In genomic region chr18:35397976-35398375, GRCh38 we compare ENCODE assay signal across 19 cellular contexts. TPM values are rescaled to one million over a fixed set of nuclear protein-coding genes. Genes with fewer than 3 reads are reported as not detected.
DNase-seq lines count a peak whose midpoint lies in the region; ATAC-seq and TF ChIP-seq lines count a peak whose summit lies in the region.
"Had no signal": no experiment of that assay in that cellular context is flagged by ENCODE, and none has a peak within 500 bp of the region (broad histone marks: within the 10 kb centered on the region; RNA-seq: fewer than 3 reads in every experiment).

No MANE protein-coding gene starts in this region.

- TF ChIP-seq CTCF in DND-41 (IDR thresholded peaks at IDR 0.05; ENCODE audit: borderline replicate concordance, extremely low read depth, low read length, poor library complexity, severe bottlenecking), result no peak

- H3K36me3 ChIP-seq in DND-41 (ENCODE audit: insufficient read depth, low read length), result no peaks in the 10 kb centered on the region
- no peaks in the 10 kb centered on the region for H3K36me3 ChIP-seq in CD4-positive, alpha-beta memory T cell (ENCODE audit: insufficient read depth, low read length)
- H3K36me3 ChIP-seq: MG63, Peyer's patch had no signal

- POLR2A ChIA-PET in CD4-positive, alpha-beta memory T cell (lab: Charles Lee; ENCODE audit: partially characterized antibody), result no interaction called here

- CTCF ChIA-PET in CD4-positive, alpha-beta memory T cell (lab: Charles Lee; ENCODE audit: partially characterized antibody), result interaction anchor here (1.1 to 5.7 kb wide), 3 partner anchors 9 to 12 kb away, joined by 4 to 35 read pairs (median 4); no protein-coding TSS in a partner anchor

- H3K4me3 Mint-ChIP-seq in CD4-positive, alpha-beta memory T cell, result no peak overlapping the region
- H3K4me3 Mint-ChIP-seq: CD8-positive, alpha-beta memory T cell; T-helper 17 cell had no signal

- no peaks in the 10 kb centered on the region for H3K36me3 Mint-ChIP-seq in CD4-positive, alpha-beta memory T cell
- H3K36me3 Mint-ChIP-seq: CD8-positive, alpha-beta memory T cell had no signal

- no peaks in the 10 kb centered on the region for H4K20me1 ChIP-seq in DND-41 (ENCODE audit: insufficient read depth, low read length)

- no peaks in the 10 kb centered on the region for H3K4me1 Mint-ChIP-seq in CD4-positive, alpha-beta memory T cell
- H3K4me1 Mint-ChIP-seq: CD8-positive, alpha-beta memory T cell; T-helper 17 cell had no signal

- intact Hi-C loops in CD4-positive, alpha-beta memory T cell (cut with micrococcal nuclease), result no loop called here

- peak; percentile 25 for DNase-seq in DMS153 treated with DMSO at 0.1 percent for 48 hours (lab: John Stamatoyannopoulos, UW; ENCODE audit: unreplicated experiment)
- no peak for DNase-seq in DND-41
- DNase-seq in NCI-H2107 (lab: John Stamatoyannopoulos, UW), result peak; percentile 42
- peak; percentile 23 for DNase-seq in left kidney (ENCODE audit: low read depth, low spot score)
- DNase-seq in NCI-H774 (lab: John Stamatoyannopoulos, UW), result no peak
- no peak for DNase-seq in CD4-positive, alpha-beta memory T cell
- no peak for DNase-seq in iPS-NIHi11 (ENCODE audit: low spot score)
- DNase-seq: CD8-positive, alpha-beta memory T cell; GOT3; KG1; MG63; NCI-H1092 treated with DMSO at 0.1 percent for 48 hours; NCI-H1694 treated with DMSO at 0.1 percent for 48 hours; NCI-H226; NCI-H82; Peyer's patch; Right ventricle myocardium superior; T-helper 17 cell had no signal

- H2AFZ ChIP-seq in DND-41 (ENCODE audit: low read depth, low read length), result no peak overlapping the region

- H3K4me1 ChIP-seq in DND-41 (ENCODE audit: insufficient read depth, low read length), result no peaks in the 10 kb centered on the region
- H3K4me1 ChIP-seq in CD4-positive, alpha-beta memory T cell (ENCODE audit: insufficient read depth, low read length), result no peaks in the 10 kb centered on the region
- H3K4me1 ChIP-seq: Peyer's patch had no signal

- ATAC-seq in DND-41 (ENCODE audit: insufficient read depth, low read depth), result 0 out of 3 replicates have a peak, but pooled peaks have one; percentile 50
- ATAC-seq: T-helper 17 cell had no signal

- no peaks in the 10 kb centered on the region for H3K9me3 ChIP-seq in DND-41 (ENCODE audit: insufficient read depth, low read length, severe bottlenecking)
- no peaks in the 10 kb centered on the region for H3K9me3 ChIP-seq in CD4-positive, alpha-beta memory T cell (ENCODE audit: control insufficient read depth in 1 of 2, low read length in 2 of 2)
- H3K9me3 ChIP-seq: MG63, Peyer's patch had no signal

- H3K27me3 Mint-ChIP-seq in CD4-positive, alpha-beta memory T cell, result peaks cover 14 to 19% of the 10 kb centered on the region in 2 donors

- H3K4me3 ChIP-seq in DND-41 (ENCODE audit: low read depth in 1 of 2, low read length in 2 of 2), result no peak overlapping the region
- H3K4me3 ChIP-seq in CD4-positive, alpha-beta memory T cell (ENCODE audit: low read length in 2 of 2), result no peak overlapping the region
- H3K4me3 ChIP-seq: MG63, Peyer's patch had no signal

- H3K27ac Mint-ChIP-seq in CD4-positive, alpha-beta memory T cell, result no peak overlapping the region
- H3K27ac Mint-ChIP-seq: CD8-positive, alpha-beta memory T cell; T-helper 17 cell had no signal

- peaks cover 0 to under 1% (median 0%) of the 10 kb centered on the region in 8 donors for H3K9me3 Mint-ChIP-seq in CD4-positive, alpha-beta memory T cell
- H3K9me3 Mint-ChIP-seq: CD8-positive, alpha-beta memory T cell had no signal

- no peak overlapping the region for H3K27ac ChIP-seq in DND-41 (ENCODE audit: low read length)
- H3K27ac ChIP-seq in CD4-positive, alpha-beta memory T cell (ENCODE audit: low read depth, low read length), result no peak overlapping the region
- H3K27ac ChIP-seq: HL-60, Peyer's patch had no signal

- H3K4me2 ChIP-seq in DND-41 (ENCODE audit: insufficient read depth, low read length), result no peak overlapping the region

- no peak overlapping the region for H3K9ac ChIP-seq in DND-41 (ENCODE audit: low read depth, low read length)

- H3K27me3 ChIP-seq in DND-41 (ENCODE audit: insufficient read depth, low read length, poor library complexity), result peaks cover 3% of the 10 kb centered on the region
- H3K27me3 ChIP-seq in CD4-positive, alpha-beta memory T cell (ENCODE audit: insufficient read depth, low read length), result peaks cover 5% of the 10 kb centered on the region
- H3K27me3 ChIP-seq: MG63, Peyer's patch had no signal

- no peaks in the 10 kb centered on the region for H3K79me2 ChIP-seq in DND-41 (ENCODE audit: insufficient read depth, low read length)

RNA-seq across cellular contexts. Expression of gene ZNF396, which starts 20.8 kb away (rescaled TPM):
- total RNA-seq in CD4-positive, alpha-beta memory T cell, result 1 to 10 TPM; 5.5 to 7.3 TPM
- polyA plus RNA-seq in CD4-positive, alpha-beta memory T cell, result 1 to 10 TPM; 1.1 to 1.5 TPM

RNA-seq across cellular contexts. Expression of gene ZNF24, which starts 53.8 kb away (rescaled TPM):
- 10 to 100 TPM; 89.1 to 90.5 TPM for total RNA-seq in CD4-positive, alpha-beta memory T cell
- 10 to 100 TPM; 67.9 to 76.1 TPM for polyA plus RNA-seq in CD4-positive, alpha-beta memory T cell

Comparison
In these comparisons a context has a peak if more than half of its experiments do, and no peak if none do; other contexts are left out.
1. DNase-seq: peak in DMS153 treated with DMSO at 0.1 percent for 48 hours (single experiment), NCI-H2107 (single experiment) and left kidney (single experiment); none in DND-41 (single experiment), NCI-H774 (single experiment), CD4-positive, alpha-beta memory T cell (0 of 5) and iPS-NIHi11 (single experiment).